In genomic region chr1:11045428-11046269, GRCh38 we compare ENCODE assay signal across 1 cellular context.
TF ChIP-seq lines count a peak whose summit lies in the region.

No MANE protein-coding gene starts in this region.

TF ChIP-seq in SK-N-SH treated with all-trans-retinoic acid at 6 μM for 48 hours, 23 proteins besides CTCF, POLR2A, EP300 and RAD21 (continued from another document):
- TF ChIP-seq POU6F1 (CRISPR knock-in tag; IDR thresholded peaks at IDR 0.05; ENCODE audit: borderline replicate concordance, low read depth) (no peak), OSR1 (CRISPR knock-in tag; IDR thresholded peaks at IDR 0.05) (no peak), ARNTL (CRISPR knock-in tag; IDR thresholded peaks at IDR 0.05; ENCODE audit: borderline replicate concordance, low read depth) (no peak), SNAI2 (CRISPR knock-in tag; IDR thresholded peaks at IDR 0.05) (no peak), ISL1 (CRISPR knock-in tag; IDR thresholded peaks at IDR 0.05) (no peak)
